ENCODE assay signal across 8 cellular contexts in the genomic region with DNA sequence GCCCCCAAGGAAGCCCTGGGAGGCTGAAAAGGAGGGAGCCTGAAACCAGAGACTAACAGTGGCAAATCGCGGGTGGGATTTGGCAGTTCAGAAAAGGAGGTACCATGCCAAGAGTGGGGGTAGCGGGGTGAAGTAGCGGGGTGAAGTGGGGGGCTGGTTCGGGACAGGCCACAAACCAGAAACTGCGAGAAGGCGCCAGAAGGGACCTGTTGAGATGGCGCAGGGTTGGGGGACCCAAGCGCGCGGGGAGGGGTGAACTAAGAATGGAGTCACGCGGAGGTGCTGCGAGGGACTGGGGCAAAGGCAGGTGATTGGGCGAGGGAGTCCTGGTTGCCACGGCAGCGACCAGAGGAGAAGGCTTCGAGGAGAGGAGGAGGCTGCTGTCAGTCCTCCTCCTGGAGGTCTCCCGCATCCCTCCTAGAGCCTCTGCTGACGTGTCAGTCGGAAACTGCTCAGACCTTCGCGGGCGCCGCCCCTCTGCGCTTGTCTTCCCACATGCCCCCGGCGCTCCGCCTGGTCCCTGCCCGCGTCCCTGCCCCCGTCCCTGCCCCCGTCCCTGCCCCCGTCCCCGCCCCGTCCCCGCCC. TPM values are rescaled to one million over a fixed set of nuclear protein-coding genes. Genes with fewer than 3 reads are reported as not detected.
DNase-seq lines count a peak whose midpoint lies in the region; ATAC-seq, FAIRE-seq and TF ChIP-seq lines count a peak whose summit lies in the region.

No MANE protein-coding gene starts in this region.

- H3K36me3 Mint-ChIP-seq in chondrocyte (ENCODE audit: low read depth) = peaks cover 3% of the 10 kb centered on the region

- ATAC-seq in HG03439 (IDR thresholded peaks at IDR 0.05; ENCODE audit: unreplicated experiment) = peak; percentile 85

- H3K27ac Mint-ChIP-seq in chondrocyte (ENCODE audit: unreplicated experiment) = peak overlapping the region; percentile 94

- peaks cover 22% of the 10 kb centered on the region for H3K27me3 Mint-ChIP-seq in chondrocyte (ENCODE audit: low read depth)

- FAIRE-seq in GM19239 (lab: Jason Lieb, UNC) = peak; percentile 68

- TF ChIP-seq CTCF in chondrocyte (IDR thresholded peaks at IDR 0.05) = no peak

- DNase-seq in AML-193 (lab: John Stamatoyannopoulos, UW) (peak; percentile 62 to 72), GM19239 (ENCODE audit: insufficient read length, low spot score) (peak; percentile 78), NCI-H460 (ENCODE audit: extremely low read depth, low read depth) (peak; percentile 75), chondrocyte (ENCODE audit: low spot score) (peak; percentile 99), kidney glomerular epithelial cell (lab: John Stamatoyannopoulos, UW) (peak; percentile 96)
- peak; percentile 78 to 82 for DNase-seq in activated CD4-positive, alpha-beta T cell treated with anti-CD3 and anti-CD28 coated beads for 24 hours (ENCODE audit: low read depth in 2 of 2)
- DNase-seq in stimulated activated CD4-positive, alpha-beta T cell treated with anti-CD3 and anti-CD28 coated beads, Interleukin-15, amount 100 ng/mL, for 48 hours (ENCODE audit: low read depth in 2 of 2) = peak; percentile 81 to 82

- H3K4me1 Mint-ChIP-seq in chondrocyte (ENCODE audit: low read depth) = peaks cover 20% of the 10 kb centered on the region

- peak overlapping the region; percentile 83 for H3K4me3 Mint-ChIP-seq in chondrocyte (ENCODE audit: unreplicated experiment)

- peaks cover 6% of the 10 kb centered on the region for H3K9me3 Mint-ChIP-seq in chondrocyte (ENCODE audit: low read depth)

RNA-seq across cellular contexts. Expression of gene MIA3, which starts 0.4 kb away (rescaled TPM):
- 37.0 and 47.1 TPM in 2 replicates for total RNA-seq in NCI-H460 (2014; rRNA removed; shearing (Covaris generic))
- polyA plus RNA-seq in NCI-H460 (2014; cell fraction: nucleus; rRNA removed) = 24.3 and 42.2 TPM in 2 replicates
- 92.3 to 107 TPM (median 96.4 TPM) in 3 replicates for total RNA-seq in chondrocyte

RNA-seq across cellular contexts. Expression of gene TAF1A, which starts 27.7 kb away (rescaled TPM):
- total RNA-seq in NCI-H460 (2014; rRNA removed; shearing (Covaris generic)) = 35.4 and 38.1 TPM in 2 replicates
- polyA plus RNA-seq in NCI-H460 (2014; cell fraction: nucleus; rRNA removed) = 28.6 and 30.4 TPM in 2 replicates
- total RNA-seq in chondrocyte = 3.3 to 6.6 TPM (median 3.7 TPM) in 3 replicates

Comparison
In these comparisons a context has a peak if more than half of its experiments do, and no peak if none do; other contexts are left out.
1. Peak in every context shown above with its lines: DNase-seq and ATAC-seq.